In the genomic region with DNA sequence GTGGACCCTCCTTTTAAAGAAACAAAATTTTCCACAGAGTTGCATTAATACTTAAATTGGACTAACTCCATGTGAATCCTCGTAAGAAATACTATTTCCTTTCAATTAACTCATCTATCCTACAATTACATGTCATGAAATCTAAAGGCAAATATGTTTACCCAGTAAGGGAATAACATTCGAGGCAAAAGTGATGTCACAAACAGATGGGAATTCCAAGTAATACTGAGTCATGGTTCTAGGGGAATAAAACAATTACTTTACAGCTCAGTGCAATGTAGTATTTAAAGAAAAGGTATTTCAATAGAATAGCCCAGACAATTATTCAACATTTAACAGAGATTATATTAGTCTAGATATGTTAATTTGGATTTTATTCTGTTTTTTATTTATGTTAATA, we compare ENCODE assay signal across 17 cellular contexts.
DNase-seq lines count a peak whose midpoint lies in the region; FAIRE-seq and TF ChIP-seq lines count a peak whose summit lies in the region.
"Had no signal": no experiment of that assay in that cellular context is flagged by ENCODE, and none has a peak within 500 bp of the region (broad histone marks: within the 10 kb centered on the region; RNA-seq: fewer than 3 reads in every experiment).

No MANE protein-coding gene starts in this region.

- H3K9me3 Mint-ChIP-seq in activated CD4-positive, alpha-beta memory T cell treated with anti-CD3 and anti-CD28 coated beads for 36 hours = no peaks in the 10 kb centered on the region
- H3K9me3 Mint-ChIP-seq: stimulated activated naive CD8-positive, alpha-beta T cell treated with anti-CD3 and anti-CD28 coated beads, Interleukin-15, Interleukin-2, amounts not matched to agents 100 ng/mL and 50 ng/mL, for 24 hours; type B pancreatic cell had no signal

- intact Hi-C loops in activated CD4-positive, alpha-beta memory T cell treated with anti-CD3 and anti-CD28 coated beads for 36 hours (cut with micrococcal nuclease) = no loop called here

- H3K36me3 ChIP-seq in BJ (ENCODE audit: control insufficient read depth, insufficient read depth, low read length) = no peaks in the 10 kb centered on the region
- no peaks in the 10 kb centered on the region for H3K36me3 ChIP-seq in bronchial epithelial cell (ENCODE audit: control insufficient read depth, insufficient read depth, low read length)
- H3K36me3 ChIP-seq: right atrium auricular region had no signal

- H3K4me3 Mint-ChIP-seq in activated CD4-positive, alpha-beta memory T cell treated with anti-CD3 and anti-CD28 coated beads for 36 hours = no peak overlapping the region
- H3K4me3 Mint-ChIP-seq: activated CD4-positive, alpha-beta T cell treated with anti-CD3 and anti-CD28 coated beads for 36 hours; stimulated activated naive CD8-positive, alpha-beta T cell treated with anti-CD3 and anti-CD28 coated beads, Interleukin-15, Interleukin-2, amounts not matched to agents 100 ng/mL and 50 ng/mL, for 24 hours; type B pancreatic cell had no signal

- H3K4me3 ChIP-seq in BJ (ENCODE audit: low read depth, low read length) (no peak overlapping the region), bronchial epithelial cell (ENCODE audit: low read depth, low read length) (no peak overlapping the region)
- H3K4me3 ChIP-seq: right atrium auricular region had no signal

- no peak overlapping the region for H3K27ac Mint-ChIP-seq in activated CD4-positive, alpha-beta memory T cell treated with anti-CD3 and anti-CD28 coated beads for 36 hours
- H3K27ac Mint-ChIP-seq: activated CD4-positive, alpha-beta T cell treated with anti-CD3 and anti-CD28 coated beads for 36 hours; stimulated activated naive CD8-positive, alpha-beta T cell treated with anti-CD3 and anti-CD28 coated beads, Interleukin-15, Interleukin-2, amounts not matched to agents 100 ng/mL and 50 ng/mL, for 24 hours; type B pancreatic cell had no signal

- CTCF ChIA-PET in BJ (lab: Yijun Ruan, JAX) = interaction anchor here (0.5 kb wide), 1 partner anchor 34 kb away, joined by 3 read pairs; no protein-coding TSS in a partner anchor
- CTCF ChIA-PET in activated CD4-positive, alpha-beta memory T cell treated with anti-CD3 and anti-CD28 coated beads for 36 hours (lab: Charles Lee) = no interaction called here

- no peaks in the 10 kb centered on the region for H3K4me1 Mint-ChIP-seq in activated CD4-positive, alpha-beta memory T cell treated with anti-CD3 and anti-CD28 coated beads for 36 hours (ENCODE audit: low read depth)
- H3K4me1 Mint-ChIP-seq: activated CD4-positive, alpha-beta T cell treated with anti-CD3 and anti-CD28 coated beads for 36 hours had no signal

- no peaks in the 10 kb centered on the region for H3K27me3 Mint-ChIP-seq in activated CD4-positive, alpha-beta memory T cell treated with anti-CD3 and anti-CD28 coated beads for 36 hours
- H3K27me3 Mint-ChIP-seq: activated CD4-positive, alpha-beta T cell treated with anti-CD3 and anti-CD28 coated beads for 36 hours; type B pancreatic cell had no signal

- peak; percentile 34 for DNase-seq in BJ (ENCODE audit: low read depth)
- peak; percentile 66 for DNase-seq in LHCN-M2 (ENCODE audit: low read depth)
- peak; percentile 79 for DNase-seq in bronchial epithelial cell (ENCODE audit: low read depth)
- DNase-seq in kidney tubule cell (ENCODE audit: low spot score) = peak; percentile 47
- no peak for DNase-seq in Kasumi-1 (lab: John Stamatoyannopoulos, UW)
- DNase-seq in activated CD4-positive, alpha-beta memory T cell treated with anti-CD3 and anti-CD28 coated beads for 36 hours = no peak
- DNase-seq in NCI-H2196 treated with DMSO at 0.1 percent for 48 hours (lab: John Stamatoyannopoulos, UW; ENCODE audit: unreplicated experiment) = no peak
- DNase-seq in RPMI8226 = no peak
- DNase-seq: activated CD4-positive, alpha-beta T cell treated with anti-CD3 and anti-CD28 coated beads for 36 hours; activated gamma-delta T cell; Karpas-422; NCI-H1417 treated with DMSO at 0.1 percent for 48 hours; NCI-H82; nucleus accumbens had no signal

- no peak for TF ChIP-seq CTCF in BJ (IDR thresholded peaks at IDR 0.05; ENCODE audit: insufficient read depth, low read depth, low read length)
- no peak for TF ChIP-seq CTCF in bronchial epithelial cell (IDR thresholded peaks at IDR 0.05; ENCODE audit: insufficient read depth, low read length, severe bottlenecking)

- H3K27me3 ChIP-seq in BJ (ENCODE audit: control insufficient read depth, insufficient read depth, low read length) = no peaks in the 10 kb centered on the region
- no peaks in the 10 kb centered on the region for H3K27me3 ChIP-seq in bronchial epithelial cell (ENCODE audit: control insufficient read depth, insufficient read depth, low read length)
- H3K27me3 ChIP-seq: right atrium auricular region had no signal

- POLR2A ChIA-PET in BJ (lab: Charles Lee) = no interaction called here
- POLR2A ChIA-PET in activated CD4-positive, alpha-beta memory T cell treated with anti-CD3 and anti-CD28 coated beads for 36 hours (lab: Charles Lee) = no interaction called here

- H3K36me3 Mint-ChIP-seq in activated CD4-positive, alpha-beta memory T cell treated with anti-CD3 and anti-CD28 coated beads for 36 hours = no peaks in the 10 kb centered on the region
- H3K36me3 Mint-ChIP-seq: type B pancreatic cell had no signal

- no peak for FAIRE-seq in bronchial epithelial cell (lab: Jason Lieb, UNC)

Comparison
In these comparisons a context has a peak if more than half of its experiments do, and no peak if none do; other contexts are left out.
1. DNase-seq: peak in BJ (single experiment), LHCN-M2 (single experiment), bronchial epithelial cell (single experiment) and kidney tubule cell (single experiment); none in Kasumi-1 (0 of 2), activated CD4-positive, alpha-beta memory T cell treated with anti-CD3 and anti-CD28 coated beads for 36 hours (single experiment), NCI-H2196 treated with DMSO at 0.1 percent for 48 hours (single experiment) and RPMI8226 (single experiment).